ENCODE assay signal across 21 cellular contexts in genomic region chr2:44934024-44934423, GRCh38. TPM values are rescaled to one million over a fixed set of nuclear protein-coding genes. Genes with fewer than 3 reads are reported as not detected.
DNase-seq lines count a peak whose midpoint lies in the region; ATAC-seq lines count a peak whose summit lies in the region.
"Had no signal": no experiment of that assay in that cellular context is flagged by ENCODE, and none has a peak within 500 bp of the region (broad histone marks: within the 10 kb centered on the region; RNA-seq: fewer than 3 reads in every experiment).

No MANE protein-coding gene starts in this region.

- peaks cover 5% of the 10 kb centered on the region for H3K4me1 Mint-ChIP-seq in activated T-helper 1 cell treated with anti-CD3 and anti-CD28 coated beads, Interleukin-12 subunit alpha, Interleukin-12 subunit beta, Interleukin-2, Interleukin-4 antibody, amounts not matched to agents 30 ng/mL and 10 ng/mL and 1 ng/mL, durations not matched to agents 14 hours and 24 hours and 36 hours (ENCODE audit: low read depth)

- no peak overlapping the region for H3K27ac ChIP-seq in mesendoderm (ENCODE audit: low read depth, low read length)
- H3K27ac ChIP-seq: 22Rv1, HL-60, RWPE1 had no signal

- DNase-seq in DMS 273 (lab: John Stamatoyannopoulos, UW; ENCODE audit: unreplicated experiment) (peak; percentile 60), DMS 273 treated with DMSO at 0.1 percent for 48 hours (lab: John Stamatoyannopoulos, UW) (no peak), NCI-H82 treated with DMSO at 0.1 percent for 48 hours (lab: John Stamatoyannopoulos, UW; ENCODE audit: unreplicated experiment) (peak; percentile 34), mesendoderm (peak; percentile 70), MG63 (no peak)
- no peak for DNase-seq in activated T-helper 1 cell treated with anti-CD3 and anti-CD28 coated beads, Interleukin-12 subunit alpha, Interleukin-12 subunit beta, Interleukin-2, Interleukin-4 antibody, amounts not matched to agents 30 ng/mL and 10 ng/mL and 1 ng/mL, durations not matched to agents 14 hours and 24 hours and 36 hours (ENCODE audit: low spot score)
- DNase-seq: activated CD4-positive, alpha-beta T cell treated with anti-CD3 and anti-CD28 coated beads, Interleukin-2, amount 50 U/mL, for 1 hour; aorta; CD4-positive, CD25-positive, alpha-beta regulatory T cell; dermis blood vessel endothelial cell; HFFc6; small intestine; T1000 had no signal

- H3K36me3 ChIP-seq in ES-I3 (ENCODE audit: insufficient read depth, low read length) (no peaks in the 10 kb centered on the region), mesendoderm (ENCODE audit: control insufficient read depth, insufficient read depth, low read length) (no peaks in the 10 kb centered on the region), MG63 (no peaks in the 10 kb centered on the region)

- ATAC-seq in GM19467 (IDR thresholded peaks at IDR 0.05; ENCODE audit: unreplicated experiment): no peak
- ATAC-seq: stimulated activated naive CD8-positive, alpha-beta T cell treated with anti-CD3 and anti-CD28 coated beads, Interleukin-15, amount 100 ng/mL, for 72 hours had no signal

- H3K79me1 ChIP-seq in mesendoderm (ENCODE audit: low read length): no peaks in the 10 kb centered on the region

- no peak overlapping the region for H3K4me3 Mint-ChIP-seq in activated T-helper 1 cell treated with anti-CD3 and anti-CD28 coated beads, Interleukin-12 subunit alpha, Interleukin-12 subunit beta, Interleukin-2, Interleukin-4 antibody, amounts not matched to agents 30 ng/mL and 10 ng/mL and 1 ng/mL, durations not matched to agents 14 hours and 24 hours and 36 hours
- H3K4me3 Mint-ChIP-seq: CD4-positive, CD25-positive, alpha-beta regulatory T cell; HFFc6 had no signal

- H3K56ac ChIP-seq in mesendoderm (ENCODE audit: low read length): peak overlapping the region; percentile 52

- H3K9ac ChIP-seq in ES-I3 (ENCODE audit: low read depth, low read length) (peak overlapping the region; percentile 49; the same call in 1 of the 2 replicates), mesendoderm (ENCODE audit: low read length) (no peak overlapping the region)

- no peaks in the 10 kb centered on the region for H3K9me3 Mint-ChIP-seq in activated T-helper 1 cell treated with anti-CD3 and anti-CD28 coated beads, Interleukin-12 subunit alpha, Interleukin-12 subunit beta, Interleukin-2, Interleukin-4 antibody, amounts not matched to agents 30 ng/mL and 10 ng/mL and 1 ng/mL, durations not matched to agents 14 hours and 24 hours and 36 hours
- H3K9me3 Mint-ChIP-seq: HFFc6; neural crest cell; stimulated activated naive CD8-positive, alpha-beta T cell treated with anti-CD3 and anti-CD28 coated beads, Interleukin-15, amount 100 ng/mL, for 72 hours had no signal

- no peak overlapping the region for H4K8ac ChIP-seq in mesendoderm (ENCODE audit: low read depth, low read length)

- no peak overlapping the region for H3K23ac ChIP-seq in mesendoderm (ENCODE audit: low read length)

- H3K27me3 ChIP-seq in mesendoderm (ENCODE audit: insufficient read depth, low read length, poor library complexity): peaks cover 62% of the 10 kb centered on the region
- H3K27me3 ChIP-seq in MG63: peaks cover 4% of the 10 kb centered on the region; the same call in 1 of the 2 replicates

- H2AK5ac ChIP-seq in mesendoderm (ENCODE audit: low read length): no peak overlapping the region

- H3K27me3 Mint-ChIP-seq in activated T-helper 1 cell treated with anti-CD3 and anti-CD28 coated beads, Interleukin-12 subunit alpha, Interleukin-12 subunit beta, Interleukin-2, Interleukin-4 antibody, amounts not matched to agents 30 ng/mL and 10 ng/mL and 1 ng/mL, durations not matched to agents 14 hours and 24 hours and 36 hours (ENCODE audit: insufficient read depth): peaks cover 78% of the 10 kb centered on the region

- no peak overlapping the region for H4K5ac ChIP-seq in mesendoderm (ENCODE audit: low read length)

- intact Hi-C loops in activated T-helper 1 cell treated with anti-CD3 and anti-CD28 coated beads, Interleukin-12 subunit alpha, Interleukin-12 subunit beta, Interleukin-2, Interleukin-4 antibody, amounts not matched to agents 30 ng/mL and 10 ng/mL and 1 ng/mL, durations not matched to agents 14 hours and 24 hours and 36 hours (cut with micrococcal nuclease): no loop called here

- H3K36me3 Mint-ChIP-seq in activated T-helper 1 cell treated with anti-CD3 and anti-CD28 coated beads, Interleukin-12 subunit alpha, Interleukin-12 subunit beta, Interleukin-2, Interleukin-4 antibody, amounts not matched to agents 30 ng/mL and 10 ng/mL and 1 ng/mL, durations not matched to agents 14 hours and 24 hours and 36 hours (ENCODE audit: low read depth): peaks cover 4% of the 10 kb centered on the region
- H3K36me3 Mint-ChIP-seq: CD4-positive, CD25-positive, alpha-beta regulatory T cell had no signal

- no peak overlapping the region for H2BK5ac ChIP-seq in mesendoderm (ENCODE audit: low read length)

- H3K27ac Mint-ChIP-seq in activated T-helper 1 cell treated with anti-CD3 and anti-CD28 coated beads, Interleukin-12 subunit alpha, Interleukin-12 subunit beta, Interleukin-2, Interleukin-4 antibody, amounts not matched to agents 30 ng/mL and 10 ng/mL and 1 ng/mL, durations not matched to agents 14 hours and 24 hours and 36 hours: no peak overlapping the region
- H3K27ac Mint-ChIP-seq: CD4-positive, CD25-positive, alpha-beta regulatory T cell; HFFc6 had no signal

- peak overlapping the region; percentile 41 for H3K4me3 ChIP-seq in mesendoderm (ENCODE audit: low read length)
- no peak overlapping the region for H3K4me3 ChIP-seq in MG63
- H3K4me3 ChIP-seq: lung had no signal

- no CpG with 5 or more reads among the region's 19 CpGs for WGBS in mesendoderm (ENCODE audit: extremely low coverage, insufficient coverage, low lambda C conversion rate)

- H3K9me3 ChIP-seq in ES-I3 (ENCODE audit: control insufficient read depth, insufficient read depth, low read length) (no peaks in the 10 kb centered on the region), MG63 (no peaks in the 10 kb centered on the region)

- peak overlapping the region; percentile 74 for H3K4me2 ChIP-seq in mesendoderm (ENCODE audit: low read length)

- H2BK15ac ChIP-seq in mesendoderm (replicated peaks; ENCODE audit: low read depth): no peak overlapping the region

- no peak overlapping the region for H3K4ac ChIP-seq in mesendoderm (ENCODE audit: low read depth, low read length)

- H3K18ac ChIP-seq in mesendoderm (ENCODE audit: low read length): peak overlapping the region; percentile 43

- no peak overlapping the region for H2BK120ac ChIP-seq in mesendoderm (ENCODE audit: low read depth, low read length)

- no peaks in the 10 kb centered on the region for H3K79me2 ChIP-seq in mesendoderm (ENCODE audit: control insufficient read depth, insufficient read depth, low read length)

- H3K4me1 ChIP-seq in ES-I3 (ENCODE audit: insufficient read depth, low read length) (peaks cover 11% of the 10 kb centered on the region), mesendoderm (ENCODE audit: control insufficient read depth, low read depth, low read length) (peaks cover 12% of the 10 kb centered on the region)

RNA-seq across cellular contexts. Expression of gene SIX3, which starts 7.5 kb away (rescaled TPM):
- 1.3 TPM for polyA plus RNA-seq in mesendoderm (2013, experiment 1 of 2)
- polyA plus RNA-seq in mesendoderm (2013, experiment 2 of 2): 1.1 TPM
- not detected in 2 replicates for total RNA-seq in activated T-helper 1 cell treated with anti-CD3 and anti-CD28 coated beads, Interleukin-12 subunit alpha, Interleukin-12 subunit beta, Interleukin-2, Interleukin-4 antibody, amounts not matched to agents 30 ng/mL and 10 ng/mL and 1 ng/mL, durations not matched to agents 14 hours and 24 hours and 36 hours
- not detected in 2 replicates for total RNA-seq in MG63 (2014; rRNA removed; shearing (Covaris generic); ENCODE audit: low replicate concordance)
- total RNA-seq: aorta; CD4-positive, CD25-positive, alpha-beta regulatory T cell; dermis blood vessel endothelial cell; HFFc6; neural crest cell had no signal
- polyA plus RNA-seq: aorta; CD4-positive, CD25-positive, alpha-beta regulatory T cell; small intestine had no signal

Comparison
In these comparisons a context has a peak if more than half of its experiments do, and no peak if none do; other contexts are left out.
1. DNase-seq: peak in DMS 273 (single experiment), NCI-H82 treated with DMSO at 0.1 percent for 48 hours (single experiment) and mesendoderm (single experiment); none in DMS 273 treated with DMSO at 0.1 percent for 48 hours (single experiment), activated T-helper 1 cell treated with anti-CD3 and anti-CD28 coated beads, Interleukin-12 subunit alpha, Interleukin-12 subunit beta, Interleukin-2, Interleukin-4 antibody, amounts not matched to agents 30 ng/mL and 10 ng/mL and 1 ng/mL, durations not matched to agents 14 hours and 24 hours and 36 hours (single experiment) and MG63 (single experiment).